ENCODE assay signal across 23 cellular contexts in the genomic region with DNA sequence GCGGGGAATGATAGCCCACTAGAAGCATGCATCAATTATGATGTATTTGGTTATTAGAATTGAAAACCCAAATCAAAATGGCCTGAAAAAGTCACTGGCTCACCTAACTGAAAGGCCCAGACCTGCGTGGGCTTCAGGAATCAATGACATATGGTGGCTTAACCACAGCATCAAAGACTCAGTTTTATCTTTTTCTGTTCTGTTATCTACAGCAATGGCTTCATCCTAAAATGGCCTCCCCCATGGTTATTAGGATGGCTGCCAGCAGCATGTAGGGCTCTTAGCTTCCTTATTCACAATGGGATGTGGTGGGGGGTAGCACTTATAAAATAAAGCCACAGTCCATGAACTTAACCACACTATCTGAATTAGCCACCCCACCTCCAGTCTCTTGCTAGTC.
"Had no signal": no experiment of that assay in that cellular context is flagged by ENCODE, and none has a peak within 500 bp of the region (broad histone marks: within the 10 kb centered on the region; RNA-seq: fewer than 3 reads in every experiment).

No MANE protein-coding gene starts in this region.

- H3K4me3 ChIP-seq: esophagus squamous epithelium, gastroesophageal sphincter, left lung, lower lobe of right lung, neural progenitor cell, ovary, right atrium auricular region, sigmoid colon, skin epidermis, stomach, thoracic aorta had no signal

- H3K4me2 ChIP-seq: neural progenitor cell had no signal

- H3K36me3 ChIP-seq: esophagus squamous epithelium, gastroesophageal sphincter, left lung, lower lobe of right lung, neural progenitor cell, ovary, right atrium auricular region, sigmoid colon, stomach, thoracic aorta had no signal

- DNase-seq: effector memory CD4-positive, alpha-beta T cell; esophagus squamous epithelium; foreskin fibroblast; glutamatergic neuron; immature natural killer cell; left lung; lower lobe of right lung; nucleus accumbens; ovary; sigmoid colon; stimulated activated CD4-positive, alpha-beta T cell treated with anti-CD3 and anti-CD28 coated beads, Interleukin-2, amount 100 ng/mL, for 24 hours; stimulated activated CD4-positive, alpha-beta T cell treated with anti-CD3 and anti-CD28 coated beads, Interleukin-4, amount 100 ng/mL, for 4 hours; stimulated activated naive B cell treated with anti-CD40 and anti-IgM and Interleukin-4, amounts not matched to agents 10 μg/mL and 1 μg/mL and 100 μg/mL, for 72 hours; stomach; substantia nigra; trophoblast cell had no signal

- H3K27me3 ChIP-seq: esophagus squamous epithelium, gastroesophageal sphincter, left lung, neural progenitor cell, ovary, right atrium auricular region, sigmoid colon, stomach had no signal

- FAIRE-seq: endometrium, keratinocyte had no signal

- H3K9me3 ChIP-seq: esophagus squamous epithelium, gastroesophageal sphincter, left lung, lower lobe of right lung, ovary, right atrium auricular region, sigmoid colon, stomach, thoracic aorta had no signal

- H2AFZ ChIP-seq: neural progenitor cell had no signal

- H3K4me1 ChIP-seq: esophagus squamous epithelium, gastroesophageal sphincter, left lung, lower lobe of right lung, neural progenitor cell, right atrium auricular region, sigmoid colon, stomach had no signal

- H3K9ac ChIP-seq: neural progenitor cell had no signal
